ENCODE assay signal across 19 cellular contexts in the genomic region with DNA sequence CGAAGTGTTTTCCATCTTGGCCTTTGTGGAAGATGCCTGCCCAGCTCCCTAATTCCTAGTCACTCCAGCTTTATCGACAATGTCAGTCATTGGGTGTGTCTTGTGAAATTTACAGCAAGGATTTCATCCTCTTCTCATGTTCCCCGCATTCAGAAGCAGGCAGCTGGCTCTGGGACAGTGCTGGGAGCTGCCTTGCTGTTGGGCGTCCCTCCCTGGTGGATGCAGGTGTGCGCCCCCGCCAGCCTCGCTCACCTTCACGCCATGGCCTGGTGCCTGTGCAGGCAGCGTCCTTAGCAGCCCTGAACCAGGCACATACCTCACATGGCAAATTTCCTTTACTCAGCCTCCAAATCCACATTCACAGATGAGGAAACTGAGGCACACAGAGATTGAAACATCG. TPM values are rescaled to one million over a fixed set of nuclear protein-coding genes. Genes with fewer than 3 reads are reported as not detected.
DNase-seq lines count a peak whose midpoint lies in the region; ATAC-seq lines count a peak whose summit lies in the region.
"Had no signal": no experiment of that assay in that cellular context is flagged by ENCODE, and none has a peak within 500 bp of the region (broad histone marks: within the 10 kb centered on the region; RNA-seq: fewer than 3 reads in every experiment).

No MANE protein-coding gene starts in this region.

- H2BK120ac ChIP-seq in mesenchymal stem cell (ENCODE audit: low read depth, low read length): no peak overlapping the region

- H3K4me2 ChIP-seq in mesenchymal stem cell (ENCODE audit: low read length, poor library complexity, severe bottlenecking): no peak overlapping the region

- H3K9me3 Mint-ChIP-seq in stimulated activated naive B cell treated with anti-CD40 and anti-IgM and Interleukin-4, amounts not matched to agents 10 μg/mL and 1 μg/mL and 100 μg/mL, for 72 hours: peaks cover 0 to 2% of the 10 kb centered on the region in 2 donors

- ATAC-seq in stimulated activated naive B cell treated with anti-CD40 and anti-IgM and Interleukin-4, amounts not matched to agents 10 μg/mL and 1 μg/mL and 100 μg/mL, for 72 hours (replicated peaks): no peak
- ATAC-seq in GM21576 (IDR thresholded peaks at IDR 0.05; ENCODE audit: unreplicated experiment): no peak
- ATAC-seq: body of pancreas had no signal

- no peak overlapping the region for H3K4ac ChIP-seq in mesenchymal stem cell (ENCODE audit: low read depth in 1 of 2, low read length in 2 of 2)

- H3K14ac ChIP-seq in mesenchymal stem cell (ENCODE audit: low read length in 2 of 2): no peak overlapping the region

- no peaks in the 10 kb centered on the region for H3K9me3 ChIP-seq in HUES6 (ENCODE audit: control insufficient read depth, insufficient read depth, low read depth, low read length)
- H3K9me3 ChIP-seq in adipocyte (ENCODE audit: control insufficient read depth, low read length): no peaks in the 10 kb centered on the region
- no peaks in the 10 kb centered on the region for H3K9me3 ChIP-seq in mesenchymal stem cell (ENCODE audit: control insufficient read depth, low read length)
- H3K9me3 ChIP-seq: body of pancreas, colonic mucosa, pancreas had no signal

- H3K36me3 ChIP-seq in HUES6 (ENCODE audit: control insufficient read depth, insufficient read depth, low read length) (peaks cover 31% of the 10 kb centered on the region), adipocyte (ENCODE audit: control insufficient read depth, insufficient read depth, low read length, severe bottlenecking) (peaks cover 10% of the 10 kb centered on the region), mesenchymal stem cell (ENCODE audit: control insufficient read depth in 1 of 2, insufficient read depth in 2 of 2, low read depth in 1 of 2, low read length in 2 of 2) (peaks cover 49 to 51% of the 10 kb centered on the region in 2 experiments)
- H3K36me3 ChIP-seq: colonic mucosa had no signal

- H3K27ac Mint-ChIP-seq in stimulated activated naive B cell treated with anti-CD40 and anti-IgM and Interleukin-4, amounts not matched to agents 10 μg/mL and 1 μg/mL and 100 μg/mL, for 72 hours: peak overlapping the region; percentile 31
- H3K27ac Mint-ChIP-seq: activated naive CD8-positive, alpha-beta T cell treated with anti-CD3 and anti-CD28 coated beads for 36 hours; activated T-helper 1 cell treated with anti-CD3 and anti-CD28 coated beads, Interleukin-12 subunit alpha, Interleukin-12 subunit beta, Interleukin-2, Interleukin-4 antibody, amounts not matched to agents 30 ng/mL and 10 ng/mL and 1 ng/mL, durations not matched to agents 14 hours and 24 hours and 36 hours had no signal

- no peak overlapping the region for H3K23ac ChIP-seq in mesenchymal stem cell (ENCODE audit: low read length in 2 of 2)

- no peak overlapping the region for H2AFZ ChIP-seq in mesenchymal stem cell (ENCODE audit: low read depth, low read length)

- H3K9ac ChIP-seq in HUES6 (ENCODE audit: low read length) (no peak overlapping the region), adipocyte (ENCODE audit: low read length) (no peak overlapping the region), mesenchymal stem cell (ENCODE audit: low read length) (no peak overlapping the region)

- H2AK5ac ChIP-seq in mesenchymal stem cell (ENCODE audit: low read length, severe bottlenecking): peak overlapping the region; percentile 12

- H2BK15ac ChIP-seq in mesenchymal stem cell (ENCODE audit: low read depth, poor library complexity, severe bottlenecking): no peak overlapping the region

- H3K18ac ChIP-seq in mesenchymal stem cell (ENCODE audit: low read depth in 1 of 2, low read length in 2 of 2): no peak overlapping the region

- H3K4me3 ChIP-seq in HUES6 (ENCODE audit: low read depth, low read length): no peak overlapping the region
- no peak overlapping the region for H3K4me3 ChIP-seq in adipocyte (ENCODE audit: low read length)
- no peak overlapping the region for H3K4me3 ChIP-seq in mesenchymal stem cell (ENCODE audit: insufficient read depth in 1 of 2, low read depth in 1 of 2, low read length in 2 of 2)
- H3K4me3 ChIP-seq: body of pancreas, colonic mucosa, pancreas had no signal

- H2BK12ac ChIP-seq in mesenchymal stem cell (ENCODE audit: low read length in 2 of 2): no peak overlapping the region

- H3K27ac ChIP-seq in HUES6 (ENCODE audit: low read depth, low read length): peak overlapping the region; percentile 49; the same call in 1 of the 2 replicates
- H3K27ac ChIP-seq in mesenchymal stem cell (ENCODE audit: low read length, poor library complexity, severe bottlenecking): no peak overlapping the region
- H3K27ac ChIP-seq: colonic mucosa, pancreas had no signal

- peak; percentile 7 for DNase-seq in adipocyte (ENCODE audit: low read depth)
- DNase-seq in mesenchymal stem cell: no peak
- DNase-seq in stimulated activated naive B cell treated with anti-CD40 and anti-IgM and Interleukin-4, amounts not matched to agents 10 μg/mL and 1 μg/mL and 100 μg/mL, for 72 hours: no peak
- no peak for DNase-seq in HK-2 (ENCODE audit: unreplicated experiment)
- DNase-seq in activated CD4-positive, alpha-beta T cell treated with anti-CD3 and anti-CD28 coated beads for 48 hours: no peak
- DNase-seq: activated naive CD8-positive, alpha-beta T cell treated with anti-CD3 and anti-CD28 coated beads for 36 hours; colonic mucosa; DMS79; GOT3; naive B cell; NCI-H1105 treated with DMSO at 0.1 percent for 48 hours; stimulated activated CD4-positive, alpha-beta T cell treated with anti-CD3 and anti-CD28 coated beads, Interleukin-1b, Interleukin-23, amount 100 ng/mL, for 48 hours; stimulated activated naive CD4-positive, alpha-beta T cell had no signal

- no peak overlapping the region for H3K4me3 Mint-ChIP-seq in stimulated activated naive B cell treated with anti-CD40 and anti-IgM and Interleukin-4, amounts not matched to agents 10 μg/mL and 1 μg/mL and 100 μg/mL, for 72 hours
- H3K4me3 Mint-ChIP-seq: activated naive CD8-positive, alpha-beta T cell treated with anti-CD3 and anti-CD28 coated beads for 36 hours; activated T-helper 1 cell treated with anti-CD3 and anti-CD28 coated beads, Interleukin-12 subunit alpha, Interleukin-12 subunit beta, Interleukin-2, Interleukin-4 antibody, amounts not matched to agents 30 ng/mL and 10 ng/mL and 1 ng/mL, durations not matched to agents 14 hours and 24 hours and 36 hours; CD8-positive, alpha-beta memory T cell had no signal

- no peak overlapping the region for H2BK5ac ChIP-seq in mesenchymal stem cell (ENCODE audit: low read depth, low read length, poor library complexity, severe bottlenecking)

- H3K36me3 Mint-ChIP-seq in stimulated activated naive B cell treated with anti-CD40 and anti-IgM and Interleukin-4, amounts not matched to agents 10 μg/mL and 1 μg/mL and 100 μg/mL, for 72 hours: peaks cover 38 to 42% of the 10 kb centered on the region in 2 donors

- H3K4me1 Mint-ChIP-seq in stimulated activated naive B cell treated with anti-CD40 and anti-IgM and Interleukin-4, amounts not matched to agents 10 μg/mL and 1 μg/mL and 100 μg/mL, for 72 hours: peaks cover 2 to 6% of the 10 kb centered on the region in 2 donors
- H3K4me1 Mint-ChIP-seq: activated naive CD8-positive, alpha-beta T cell treated with anti-CD3 and anti-CD28 coated beads for 36 hours had no signal

- WGBS in mesenchymal stem cell: 93% methylated on average over 10 of the region's 10 CpGs

- H3K79me1 ChIP-seq in mesenchymal stem cell (replicated peaks; ENCODE audit: low read length, poor library complexity, severe bottlenecking): peaks cover 7% of the 10 kb centered on the region

- no peaks in the 10 kb centered on the region for H3K27me3 ChIP-seq in HUES6 (ENCODE audit: control insufficient read depth, insufficient read depth, low read length)
- H3K27me3 ChIP-seq in adipocyte (replicated peaks; ENCODE audit: control insufficient read depth, insufficient read depth, low read length): no peaks in the 10 kb centered on the region
- H3K27me3 ChIP-seq in mesenchymal stem cell (ENCODE audit: control insufficient read depth in 1 of 2, insufficient read depth in 1 of 2, low read length in 2 of 2): no peaks in the 10 kb centered on the region
- H3K27me3 ChIP-seq: body of pancreas, colonic mucosa, pancreas had no signal

- no peaks in the 10 kb centered on the region for H3K27me3 Mint-ChIP-seq in stimulated activated naive B cell treated with anti-CD40 and anti-IgM and Interleukin-4, amounts not matched to agents 10 μg/mL and 1 μg/mL and 100 μg/mL, for 72 hours
- H3K27me3 Mint-ChIP-seq: activated naive CD8-positive, alpha-beta T cell treated with anti-CD3 and anti-CD28 coated beads for 36 hours; CD8-positive, alpha-beta memory T cell; naive B cell had no signal

- no peak overlapping the region for H4K8ac ChIP-seq in mesenchymal stem cell (ENCODE audit: low read length)

- H3K4me1 ChIP-seq in HUES6 (ENCODE audit: control insufficient read depth, insufficient read depth, low read length) (peaks cover 13% of the 10 kb centered on the region; the same call in 1 of the 2 replicates), adipocyte (ENCODE audit: control insufficient read depth, insufficient read depth, low read length) (peaks cover 28% of the 10 kb centered on the region), mesenchymal stem cell (ENCODE audit: control insufficient read depth, insufficient read depth, low read depth, low read length) (peaks cover 51% of the 10 kb centered on the region)
- H3K4me1 ChIP-seq: colonic mucosa, pancreas had no signal

- peak overlapping the region; percentile 53 for H4K91ac ChIP-seq in mesenchymal stem cell (ENCODE audit: low read length)

RNA-seq across cellular contexts. Expression of gene TFDP1, which starts 39.7 kb away (rescaled TPM):
- 60.2 TPM for polyA plus RNA-seq in mesenchymal stem cell (2013, experiment 1 of 2)
- polyA plus RNA-seq in mesenchymal stem cell (2013, experiment 2 of 2): 62.5 TPM

RNA-seq across cellular contexts. Expression of gene DCUN1D2, which starts 54.4 kb away (rescaled TPM):
- 7.1 TPM for polyA plus RNA-seq in mesenchymal stem cell (2013, experiment 1 of 2)
- 6.5 TPM for polyA plus RNA-seq in mesenchymal stem cell (2013, experiment 2 of 2)
